8 cellular contexts compared by ENCODE assay signal in genomic region chr1:8858888-8859706, GRCh38. TPM values are rescaled to one million over a fixed set of nuclear protein-coding genes. Genes with fewer than 3 reads are reported as not detected.
DNase-seq lines count a peak whose midpoint lies in the region; ATAC-seq and TF ChIP-seq lines count a peak whose summit lies in the region.

No MANE protein-coding gene starts in this region.

- H3K27ac ChIP-seq in ACC112 (ENCODE audit: low read depth, low read length) (peak overlapping the region; percentile 21; the same call in 1 of the 2 replicates), neutrophil (peak overlapping the region; percentile 68)

- H3K27ac Mint-ChIP-seq in activated CD4-positive, alpha-beta memory T cell treated with anti-CD3 and anti-CD28 coated beads for 36 hours: peak overlapping the region; percentile 84

- H3K4me1 ChIP-seq in ACC112 (ENCODE audit: control insufficient read depth, insufficient read depth, low read length, unreplicated experiment): peaks cover 50% of the 10 kb centered on the region
- H3K4me1 ChIP-seq in neutrophil (ENCODE audit: control insufficient read depth in 1 of 2, insufficient read depth in 1 of 2, low read depth in 1 of 2, low read length in 1 of 2): peaks cover 24 to 25% of the 10 kb centered on the region in 2 experiments

- H3K4me3 Mint-ChIP-seq in activated CD4-positive, alpha-beta memory T cell treated with anti-CD3 and anti-CD28 coated beads for 36 hours: no peak overlapping the region

- DNase-seq in GM10248 (ENCODE audit: extremely low spot score) (peak; percentile 46), NCI-H345 (lab: John Stamatoyannopoulos, UW) (peak; percentile 28), fibroblast of gingiva (ENCODE audit: low read depth) (peak; percentile 51), GM20000 (ENCODE audit: low spot score) (no peak)
- peak; percentile 56 for DNase-seq in activated CD4-positive, alpha-beta memory T cell treated with anti-CD3 and anti-CD28 coated beads for 36 hours

- H3K27me3 ChIP-seq in ACC112 (ENCODE audit: insufficient read depth, low read length) (no peaks in the 10 kb centered on the region), neutrophil (no peaks in the 10 kb centered on the region)

- peaks cover 33% of the 10 kb centered on the region for H3K4me1 Mint-ChIP-seq in activated CD4-positive, alpha-beta memory T cell treated with anti-CD3 and anti-CD28 coated beads for 36 hours (ENCODE audit: low read depth)

- ATAC-seq in HG02840 (IDR thresholded peaks at IDR 0.05; ENCODE audit: low FRiP score, unreplicated experiment): no peak

- no peak overlapping the region for H2AFZ ChIP-seq in ACC112 (ENCODE audit: low read length, unreplicated experiment)

- H3K4me3 ChIP-seq in ACC112 (ENCODE audit: low read depth, low read length) (no peak overlapping the region), neutrophil (ENCODE audit: low read depth in 1 of 2, low read length in 1 of 2) (no peak overlapping the region)

- peaks cover 62% of the 10 kb centered on the region for H3K36me3 Mint-ChIP-seq in activated CD4-positive, alpha-beta memory T cell treated with anti-CD3 and anti-CD28 coated beads for 36 hours

- TF ChIP-seq CTCF in GM10248 (IDR thresholded peaks at IDR 0.05; ENCODE audit: control extremely low read depth, extremely low read depth, low read depth, missing control alignments) (peak; percentile 65), neutrophil (IDR thresholded peaks at IDR 0.05) (peak; percentile 67), GM20000 (IDR thresholded peaks at IDR 0.05; ENCODE audit: extremely low read depth, missing control alignments) (no peak)

- H3K36me3 ChIP-seq in ACC112 (ENCODE audit: insufficient read depth, low read length) (peaks cover 45% of the 10 kb centered on the region), neutrophil (peaks cover 57% of the 10 kb centered on the region)

- intact Hi-C loops in activated CD4-positive, alpha-beta memory T cell treated with anti-CD3 and anti-CD28 coated beads for 36 hours (cut with micrococcal nuclease): loop anchor here (1.0 kb wide), 2 partner anchors 14 to 44 kb away; no protein-coding TSS in a partner anchor

- CTCF ChIA-PET in GM10248 (lab: Yijun Ruan, JAX): interaction anchor here (0.7 to 6.3 kb wide), 19 partner anchors 8 to 280 kb away, joined by 3 to 89 read pairs (median 4); no protein-coding TSS in a partner anchor
- CTCF ChIA-PET in activated CD4-positive, alpha-beta memory T cell treated with anti-CD3 and anti-CD28 coated beads for 36 hours (lab: Charles Lee): interaction anchor here (0.6 to 4.7 kb wide), 12 partner anchors 10 to 223 kb away, joined by 3 to 49 read pairs (median 6); no protein-coding TSS in a partner anchor

- H3K9me3 ChIP-seq in neutrophil: no peaks in the 10 kb centered on the region

- no peaks in the 10 kb centered on the region for H3K9me3 Mint-ChIP-seq in activated CD4-positive, alpha-beta memory T cell treated with anti-CD3 and anti-CD28 coated beads for 36 hours

- H3K79me2 ChIP-seq in ACC112 (ENCODE audit: control insufficient read depth, insufficient read depth, low read length, unreplicated experiment): peaks cover 8% of the 10 kb centered on the region

- no peaks in the 10 kb centered on the region for H3K27me3 Mint-ChIP-seq in activated CD4-positive, alpha-beta memory T cell treated with anti-CD3 and anti-CD28 coated beads for 36 hours

- POLR2A ChIA-PET in GM10248 (lab: Yijun Ruan, JAX): interaction anchor here (0.6 to 1.4 kb wide), 5 partner anchors 8 to 1097 kb away, joined by 3 to 6 read pairs (median 4); partner anchors contain the start of gene ENO1
- POLR2A ChIA-PET in activated CD4-positive, alpha-beta memory T cell treated with anti-CD3 and anti-CD28 coated beads for 36 hours (lab: Charles Lee): interaction anchor here (0.8 to 7.1 kb wide), 7 partner anchors 8 to 146 kb away, joined by 4 to 45 read pairs (median 12); partner anchors contain the start of gene ENO1

RNA-seq across cellular contexts. Expression of gene ENO1, which starts 19.4 kb away (rescaled TPM):
- 1,000 to 10,000 TPM; 3,008 to 3,028 TPM for total RNA-seq in activated CD4-positive, alpha-beta memory T cell treated with anti-CD3 and anti-CD28 coated beads for 36 hours

RNA-seq across cellular contexts. Expression of gene RERE, which starts 41.7 kb away (rescaled TPM):
- 10 to 100 TPM; 45.0 to 50.5 TPM for total RNA-seq in activated CD4-positive, alpha-beta memory T cell treated with anti-CD3 and anti-CD28 coated beads for 36 hours
